1 cellular context compared by ENCODE assay signal in the genomic region with DNA sequence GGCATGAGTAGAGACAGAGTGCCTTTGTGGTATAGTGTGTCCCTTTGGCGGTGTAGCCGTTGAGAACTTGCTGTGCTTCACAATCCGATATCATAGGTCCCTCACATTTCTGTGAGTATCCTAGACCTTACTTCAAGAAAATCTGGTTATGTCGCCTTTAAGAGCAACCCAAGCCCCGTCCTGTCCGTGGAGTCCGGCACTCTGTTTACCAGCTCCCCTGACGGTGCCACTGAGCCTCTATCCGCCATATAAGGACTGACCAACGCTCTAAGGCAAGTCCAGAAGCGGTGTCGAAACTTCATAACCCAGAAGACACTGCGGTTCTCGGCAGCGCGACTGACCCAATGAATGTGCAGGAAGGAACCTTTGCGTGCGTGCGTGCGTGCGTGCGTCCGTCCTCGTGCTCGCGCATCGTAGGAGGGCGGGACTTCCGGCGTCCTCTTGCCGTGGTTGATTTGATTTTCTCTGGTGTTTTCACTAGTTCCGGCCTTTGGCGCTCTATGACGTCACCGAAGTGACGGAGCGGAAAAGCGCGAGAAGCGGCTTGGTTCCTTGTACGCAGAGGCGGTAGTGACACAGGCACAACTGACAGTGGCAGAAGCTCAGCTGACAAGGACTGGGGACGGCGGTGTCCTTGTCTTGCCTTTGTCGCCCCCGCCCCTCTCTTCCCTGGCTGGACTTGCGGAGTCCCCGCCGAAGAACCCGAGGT.
TF ChIP-seq lines count a peak whose summit lies in the region.

A gene (plus strand): TSS at position 555 of the 709 bp plus-strand sequence. CDS start 1,283 bp downstream, outside the sequence.
A gene (plus strand): TSS at position 555 of the 709 bp plus-strand sequence. CDS start 5,005 bp downstream, outside the sequence.

TF ChIP-seq in HepG2, 621 proteins besides CTCF, POLR2A, EP300 and RAD21 (continued from another document):
- TF ChIP-seq, protein P1, sequence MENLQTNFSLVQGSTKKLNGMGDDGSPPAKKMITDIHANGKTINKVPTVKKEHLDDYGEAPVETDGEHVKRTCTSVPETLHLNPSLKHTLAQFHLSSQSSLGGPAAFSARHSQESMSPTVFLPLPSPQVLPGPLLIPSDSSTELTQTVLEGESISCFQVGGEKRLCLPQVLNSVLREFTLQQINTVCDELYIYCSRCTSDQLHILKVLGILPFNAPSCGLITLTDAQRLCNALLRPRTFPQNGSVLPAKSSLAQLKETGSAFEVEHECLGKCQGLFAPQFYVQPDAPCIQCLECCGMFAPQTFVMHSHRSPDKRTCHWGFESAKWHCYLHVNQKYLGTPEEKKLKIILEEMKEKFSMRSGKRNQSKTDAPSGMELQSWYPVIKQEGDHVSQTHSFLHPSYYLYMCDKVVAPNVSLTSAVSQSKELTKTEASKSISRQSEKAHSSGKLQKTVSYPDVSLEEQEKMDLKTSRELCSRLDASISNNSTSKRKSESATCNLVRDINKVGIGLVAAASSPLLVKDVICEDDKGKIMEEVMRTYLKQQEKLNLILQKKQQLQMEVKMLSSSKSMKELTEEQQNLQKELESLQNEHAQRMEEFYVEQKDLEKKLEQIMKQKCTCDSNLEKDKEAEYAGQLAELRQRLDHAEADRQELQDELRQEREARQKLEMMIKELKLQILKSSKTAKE (CRISPR knock-in tag; IDR thresholded peaks at IDR 0.05; ENCODE audit: borderline replicate concordance), result no peak
- TF ChIP-seq ZNF207 (IDR thresholded peaks at IDR 0.05; ENCODE audit: borderline replicate concordance) (no peak), TBP (CRISPR knock-in tag; IDR thresholded peaks at IDR 0.05) (no peak), ELF1 (CRISPR knock-in tag; IDR thresholded peaks at IDR 0.05) (peak; percentile 92), SP2 (CRISPR knock-in tag; IDR thresholded peaks at IDR 0.05) (peak; percentile 97), ARID2 (CRISPR knock-in tag; IDR thresholded peaks at IDR 0.05; ENCODE audit: borderline replicate concordance) (no peak), DMAP1 (CRISPR knock-in tag; IDR thresholded peaks at IDR 0.05) (peak; percentile 44; the same call in 1 of the 2 replicates), MAFG (CRISPR knock-in tag; IDR thresholded peaks at IDR 0.05) (no peak), SPEN (CRISPR knock-in tag; IDR thresholded peaks at IDR 0.05; ENCODE audit: low read depth) (peak; percentile 98), CEBPG (CRISPR knock-in tag; IDR thresholded peaks at IDR 0.05) (peak; percentile 79)
- TF ChIP-seq, protein P2, sequence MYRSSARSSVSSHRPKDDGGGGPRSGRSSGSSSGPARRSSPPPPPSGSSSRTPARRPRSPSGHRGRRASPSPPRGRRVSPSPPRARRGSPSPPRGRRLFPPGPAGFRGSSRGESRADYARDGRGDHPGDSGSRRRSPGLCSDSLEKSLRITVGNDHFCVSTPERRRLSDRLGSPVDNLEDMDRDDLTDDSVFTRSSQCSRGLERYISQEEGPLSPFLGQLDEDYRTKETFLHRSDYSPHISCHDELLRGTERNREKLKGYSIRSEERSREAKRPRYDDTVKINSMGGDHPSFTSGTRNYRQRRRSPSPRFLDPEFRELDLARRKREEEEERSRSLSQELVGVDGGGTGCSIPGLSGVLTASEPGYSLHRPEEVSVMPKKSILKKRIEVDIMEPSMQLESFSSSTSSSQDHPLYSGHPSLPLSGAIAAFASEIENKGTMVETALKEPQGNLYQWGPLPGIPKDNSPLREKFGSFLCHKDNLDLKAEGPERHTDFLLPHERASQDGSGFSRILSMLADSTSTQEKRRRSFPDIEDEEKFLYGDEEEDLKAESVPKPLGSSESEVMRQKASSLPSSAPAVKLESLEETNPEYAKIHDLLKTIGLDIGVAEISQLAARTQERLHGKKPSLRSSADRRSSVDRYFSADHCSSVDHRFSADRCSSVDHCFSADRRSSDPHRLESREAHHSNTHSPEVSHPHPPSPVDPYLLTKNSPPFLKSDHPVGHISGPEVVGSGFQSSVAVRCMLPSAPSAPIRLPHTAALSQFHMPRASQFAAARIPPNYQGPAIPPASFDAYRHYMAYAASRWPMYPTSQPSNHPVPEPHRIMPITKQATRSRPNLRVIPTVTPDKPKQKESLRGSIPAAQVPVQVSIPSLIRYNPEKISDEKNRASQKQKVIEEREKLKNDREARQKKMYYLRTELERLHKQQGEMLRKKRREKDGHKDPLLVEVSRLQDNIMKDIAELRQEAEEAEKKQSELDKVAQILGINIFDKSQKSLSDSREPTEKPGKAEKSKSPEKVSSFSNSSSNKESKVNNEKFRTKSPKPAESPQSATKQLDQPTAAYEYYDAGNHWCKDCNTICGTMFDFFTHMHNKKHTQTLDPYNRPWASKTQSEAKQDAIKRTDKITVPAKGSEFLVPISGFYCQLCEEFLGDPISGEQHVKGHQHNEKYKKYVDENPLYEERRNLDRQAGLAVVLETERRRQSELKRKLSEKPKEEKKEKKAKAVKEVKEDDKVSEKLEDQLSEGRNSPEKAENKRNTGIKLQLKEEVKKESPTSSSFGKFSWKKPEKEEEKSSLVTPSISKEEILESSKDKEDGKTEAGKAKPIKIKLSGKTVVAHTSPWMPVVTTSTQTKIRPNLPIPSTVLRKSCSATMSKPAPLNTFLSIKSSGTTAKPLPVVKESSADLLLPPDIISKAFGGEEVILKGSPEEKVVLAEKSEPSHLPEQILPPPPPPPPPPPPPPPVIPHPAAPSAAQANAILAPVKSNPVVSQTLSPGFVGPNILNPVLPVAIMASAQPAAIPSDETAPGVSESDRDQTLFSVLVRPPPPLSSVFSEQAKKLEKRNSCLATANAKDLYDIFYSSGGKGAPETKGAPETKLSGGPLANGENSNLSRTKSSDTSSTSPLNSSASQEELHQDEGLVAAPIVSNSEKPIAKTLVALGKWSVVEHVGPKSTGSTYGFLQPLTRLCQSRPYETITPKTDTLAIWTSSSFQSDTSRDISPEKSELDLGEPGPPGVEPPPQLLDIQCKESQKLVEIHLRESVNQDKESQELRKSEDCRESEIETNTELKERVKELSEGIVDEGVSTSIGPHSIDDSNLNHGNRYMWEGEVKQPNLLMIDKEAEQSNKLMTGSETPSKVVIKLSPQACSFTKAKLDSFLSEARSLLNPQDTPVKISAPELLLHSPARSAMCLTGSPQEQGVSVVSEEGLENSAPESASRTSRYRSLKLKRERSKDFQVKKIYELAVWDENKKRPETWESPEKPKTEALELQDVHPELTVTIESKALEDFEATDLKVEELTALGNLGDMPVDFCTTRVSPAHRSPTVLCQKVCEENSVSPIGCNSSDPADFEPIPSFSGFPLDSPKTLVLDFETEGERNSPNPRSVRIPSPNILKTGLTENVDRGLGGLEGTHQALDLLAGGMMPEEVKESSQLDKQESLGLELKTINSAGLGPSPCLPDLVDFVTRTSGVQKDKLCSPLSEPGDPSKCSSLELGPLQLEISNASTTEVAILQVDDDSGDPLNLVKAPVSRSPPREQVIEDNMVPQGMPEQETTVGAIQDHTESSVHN (CRISPR knock-in tag; IDR thresholded peaks at IDR 0.05), result no peak
